ENCODE assay signal across 3 cellular contexts in the genomic region with DNA sequence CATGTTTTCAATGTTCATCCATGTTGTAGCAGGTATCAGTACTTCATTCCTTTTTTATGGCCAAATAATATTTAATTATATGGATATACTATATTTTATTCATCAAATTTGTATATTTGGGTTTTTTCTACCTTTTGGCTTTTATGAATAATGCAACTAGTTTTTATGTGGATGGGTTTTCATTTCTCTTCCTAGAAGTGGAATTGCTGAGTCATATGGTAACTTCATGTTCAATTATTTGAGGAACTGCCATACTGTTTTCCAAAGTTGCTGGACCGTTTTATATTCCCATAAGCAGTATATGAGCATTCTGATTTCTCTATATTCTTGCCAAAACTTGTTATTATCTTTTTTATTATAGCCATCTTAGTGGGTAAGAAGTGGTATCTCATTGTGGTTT.
TF ChIP-seq lines count a peak whose summit lies in the region.

No MANE protein-coding gene starts in this region.

TF ChIP-seq in A549, 52 proteins besides CTCF, POLR2A, EP300 and RAD21:
- 0 out of 2 replicates have a peak, but pooled peaks have one; percentile 22 for TF ChIP-seq NFE2L2 (conservative IDR thresholded peaks at IDR 0.05; ENCODE audit: low read length)
- no peak for TF ChIP-seq NPAS2 (CRISPR knock-in tag; IDR thresholded peaks at IDR 0.05; ENCODE audit: borderline replicate concordance)
- TF ChIP-seq MAFK (IDR thresholded peaks at IDR 0.05; ENCODE audit: partially characterized antibody) = peak; percentile 12

TF ChIP-seq in IMR-90, 13 proteins besides CTCF, POLR2A, EP300 and RAD21:
- TF ChIP-seq NFE2L2 (IDR thresholded peaks at IDR 0.05; ENCODE audit: low read depth, low read length) = peak; percentile 56; the same call in 1 of the 2 replicates
- TF ChIP-seq CHD1 (IDR thresholded peaks at IDR 0.05; ENCODE audit: low read depth, low read length) = no peak

TF ChIP-seq in K562, 482 proteins besides CTCF, POLR2A, EP300 and RAD21:
- TF ChIP-seq NFYB (IDR thresholded peaks at IDR 0.05; ENCODE audit: extremely low read depth, insufficient read length) (no peak), C11orf30 (IDR thresholded peaks at IDR 0.05; ENCODE audit: low read depth) (peak; percentile 20), ETV6 (IDR thresholded peaks at IDR 0.05; ENCODE audit: borderline replicate concordance in 1 of 2, low read depth in 2 of 2, low read length in 1 of 2) (no peak), ETV6 (CRISPR knock-in tag; IDR thresholded peaks at IDR 0.05; ENCODE audit: borderline replicate concordance) (no peak), KAT7 (CRISPR knock-in tag; IDR thresholded peaks at IDR 0.05; ENCODE audit: borderline replicate concordance) (no peak), LCOR (CRISPR knock-in tag; IDR thresholded peaks at IDR 0.05) (no peak), RBM25 (IDR thresholded peaks at IDR 0.05; ENCODE audit: low read depth, low read length, severe bottlenecking) (no peak), MAFF (IDR thresholded peaks at IDR 0.05; ENCODE audit: low read length) (peak; percentile 27; the same call in 1 of the 2 replicates), ZNF121 (CRISPR knock-in tag; conservative IDR thresholded peaks at IDR 0.05) (no peak), MAFG (tag; conservative IDR thresholded peaks at IDR 0.05) (peak; percentile 61), CBX2 (IDR thresholded peaks at IDR 0.05; ENCODE audit: insufficient read depth, low read length, poor library complexity, severe bottlenecking) (no peak), NFE2 (IDR thresholded peaks at IDR 0.05; ENCODE audit: low read depth) (0 out of 2 replicates have a peak, but pooled peaks have one; percentile 26), FOXJ2 (tag; IDR thresholded peaks at IDR 0.05) (no peak), PTBP1 (IDR thresholded peaks at IDR 0.05; ENCODE audit: low read depth, low read length) (no peak), ADNP (tag; IDR thresholded peaks at IDR 0.05) (no peak), SP1 (CRISPR knock-in tag; IDR thresholded peaks at IDR 0.05) (no peak), ZNF239 (CRISPR knock-in tag; IDR thresholded peaks at IDR 0.05) (no peak), ZNF830 (CRISPR knock-in tag; IDR thresholded peaks at IDR 0.05) (no peak), HDAC3 (IDR thresholded peaks at IDR 0.05; ENCODE audit: borderline replicate concordance, partially characterized antibody) (no peak), ZNF316 (IDR thresholded peaks at IDR 0.05) (peak; percentile 24), JUND (IDR thresholded peaks at IDR 0.05; ENCODE audit: borderline replicate concordance, low read depth, low read length) (no peak), JUND (tag; IDR thresholded peaks at IDR 0.05; ENCODE audit: borderline replicate concordance, low read depth, low read length) (no peak), DACH1 (IDR thresholded peaks at IDR 0.05; ENCODE audit: partially characterized antibody) (no peak), MAFK (IDR thresholded peaks at IDR 0.05; ENCODE audit: low read length) (no peak; the same call in 1 of the 2 replicates), NFE2L1 (tag; IDR thresholded peaks at IDR 0.05; ENCODE audit: borderline replicate concordance, low read depth) (peak; percentile 17; the same call in 1 of the 2 replicates)
- TF ChIP-seq, protein P1, sequence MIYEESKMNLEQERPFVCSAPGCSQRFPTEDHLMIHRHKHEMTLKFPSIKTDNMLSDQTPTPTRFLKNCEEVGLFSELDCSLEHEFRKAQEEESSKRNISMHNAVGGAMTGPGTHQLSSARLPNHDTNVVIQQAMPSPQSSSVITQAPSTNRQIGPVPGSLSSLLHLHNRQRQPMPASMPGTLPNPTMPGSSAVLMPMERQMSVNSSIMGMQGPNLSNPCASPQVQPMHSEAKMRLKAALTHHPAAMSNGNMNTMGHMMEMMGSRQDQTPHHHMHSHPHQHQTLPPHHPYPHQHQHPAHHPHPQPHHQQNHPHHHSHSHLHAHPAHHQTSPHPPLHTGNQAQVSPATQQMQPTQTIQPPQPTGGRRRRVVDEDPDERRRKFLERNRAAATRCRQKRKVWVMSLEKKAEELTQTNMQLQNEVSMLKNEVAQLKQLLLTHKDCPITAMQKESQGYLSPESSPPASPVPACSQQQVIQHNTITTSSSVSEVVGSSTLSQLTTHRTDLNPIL (CRISPR knock-in tag; IDR thresholded peaks at IDR 0.05) = no peak
- TF ChIP-seq, protein P2, sequence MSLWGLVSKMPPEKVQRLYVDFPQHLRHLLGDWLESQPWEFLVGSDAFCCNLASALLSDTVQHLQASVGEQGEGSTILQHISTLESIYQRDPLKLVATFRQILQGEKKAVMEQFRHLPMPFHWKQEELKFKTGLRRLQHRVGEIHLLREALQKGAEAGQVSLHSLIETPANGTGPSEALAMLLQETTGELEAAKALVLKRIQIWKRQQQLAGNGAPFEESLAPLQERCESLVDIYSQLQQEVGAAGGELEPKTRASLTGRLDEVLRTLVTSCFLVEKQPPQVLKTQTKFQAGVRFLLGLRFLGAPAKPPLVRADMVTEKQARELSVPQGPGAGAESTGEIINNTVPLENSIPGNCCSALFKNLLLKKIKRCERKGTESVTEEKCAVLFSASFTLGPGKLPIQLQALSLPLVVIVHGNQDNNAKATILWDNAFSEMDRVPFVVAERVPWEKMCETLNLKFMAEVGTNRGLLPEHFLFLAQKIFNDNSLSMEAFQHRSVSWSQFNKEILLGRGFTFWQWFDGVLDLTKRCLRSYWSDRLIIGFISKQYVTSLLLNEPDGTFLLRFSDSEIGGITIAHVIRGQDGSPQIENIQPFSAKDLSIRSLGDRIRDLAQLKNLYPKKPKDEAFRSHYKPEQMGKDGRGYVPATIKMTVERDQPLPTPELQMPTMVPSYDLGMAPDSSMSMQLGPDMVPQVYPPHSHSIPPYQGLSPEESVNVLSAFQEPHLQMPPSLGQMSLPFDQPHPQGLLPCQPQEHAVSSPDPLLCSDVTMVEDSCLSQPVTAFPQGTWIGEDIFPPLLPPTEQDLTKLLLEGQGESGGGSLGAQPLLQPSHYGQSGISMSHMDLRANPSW (CRISPR knock-in tag; IDR thresholded peaks at IDR 0.05) = no peak
- TF ChIP-seq, protein P3, sequence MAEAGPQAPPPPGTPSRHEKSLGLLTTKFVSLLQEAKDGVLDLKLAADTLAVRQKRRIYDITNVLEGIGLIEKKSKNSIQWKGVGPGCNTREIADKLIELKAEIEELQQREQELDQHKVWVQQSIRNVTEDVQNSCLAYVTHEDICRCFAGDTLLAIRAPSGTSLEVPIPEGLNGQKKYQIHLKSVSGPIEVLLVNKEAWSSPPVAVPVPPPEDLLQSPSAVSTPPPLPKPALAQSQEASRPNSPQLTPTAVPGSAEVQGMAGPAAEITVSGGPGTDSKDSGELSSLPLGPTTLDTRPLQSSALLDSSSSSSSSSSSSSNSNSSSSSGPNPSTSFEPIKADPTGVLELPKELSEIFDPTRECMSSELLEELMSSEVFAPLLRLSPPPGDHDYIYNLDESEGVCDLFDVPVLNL (CRISPR knock-in tag; IDR thresholded peaks at IDR 0.05; ENCODE audit: low read depth) = no peak
- TF ChIP-seq, protein P4, sequence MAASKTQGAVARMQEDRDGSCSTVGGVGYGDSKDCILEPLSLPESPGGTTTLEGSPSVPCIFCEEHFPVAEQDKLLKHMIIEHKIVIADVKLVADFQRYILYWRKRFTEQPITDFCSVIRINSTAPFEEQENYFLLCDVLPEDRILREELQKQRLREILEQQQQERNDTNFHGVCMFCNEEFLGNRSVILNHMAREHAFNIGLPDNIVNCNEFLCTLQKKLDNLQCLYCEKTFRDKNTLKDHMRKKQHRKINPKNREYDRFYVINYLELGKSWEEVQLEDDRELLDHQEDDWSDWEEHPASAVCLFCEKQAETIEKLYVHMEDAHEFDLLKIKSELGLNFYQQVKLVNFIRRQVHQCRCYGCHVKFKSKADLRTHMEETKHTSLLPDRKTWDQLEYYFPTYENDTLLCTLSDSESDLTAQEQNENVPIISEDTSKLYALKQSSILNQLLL (CRISPR knock-in tag; IDR thresholded peaks at IDR 0.05; ENCODE audit: borderline replicate concordance) = no peak
- TF ChIP-seq, protein P5, sequence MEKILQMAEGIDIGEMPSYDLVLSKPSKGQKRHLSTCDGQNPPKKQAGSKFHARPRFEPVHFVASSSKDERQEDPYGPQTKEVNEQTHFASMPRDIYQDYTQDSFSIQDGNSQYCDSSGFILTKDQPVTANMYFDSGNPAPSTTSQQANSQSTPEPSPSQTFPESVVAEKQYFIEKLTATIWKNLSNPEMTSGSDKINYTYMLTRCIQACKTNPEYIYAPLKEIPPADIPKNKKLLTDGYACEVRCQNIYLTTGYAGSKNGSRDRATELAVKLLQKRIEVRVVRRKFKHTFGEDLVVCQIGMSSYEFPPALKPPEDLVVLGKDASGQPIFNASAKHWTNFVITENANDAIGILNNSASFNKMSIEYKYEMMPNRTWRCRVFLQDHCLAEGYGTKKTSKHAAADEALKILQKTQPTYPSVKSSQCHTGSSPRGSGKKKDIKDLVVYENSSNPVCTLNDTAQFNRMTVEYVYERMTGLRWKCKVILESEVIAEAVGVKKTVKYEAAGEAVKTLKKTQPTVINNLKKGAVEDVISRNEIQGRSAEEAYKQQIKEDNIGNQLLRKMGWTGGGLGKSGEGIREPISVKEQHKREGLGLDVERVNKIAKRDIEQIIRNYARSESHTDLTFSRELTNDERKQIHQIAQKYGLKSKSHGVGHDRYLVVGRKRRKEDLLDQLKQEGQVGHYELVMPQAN (IDR thresholded peaks at IDR 0.05; ENCODE audit: borderline replicate concordance) = no peak
- TF ChIP-seq, protein P6, sequence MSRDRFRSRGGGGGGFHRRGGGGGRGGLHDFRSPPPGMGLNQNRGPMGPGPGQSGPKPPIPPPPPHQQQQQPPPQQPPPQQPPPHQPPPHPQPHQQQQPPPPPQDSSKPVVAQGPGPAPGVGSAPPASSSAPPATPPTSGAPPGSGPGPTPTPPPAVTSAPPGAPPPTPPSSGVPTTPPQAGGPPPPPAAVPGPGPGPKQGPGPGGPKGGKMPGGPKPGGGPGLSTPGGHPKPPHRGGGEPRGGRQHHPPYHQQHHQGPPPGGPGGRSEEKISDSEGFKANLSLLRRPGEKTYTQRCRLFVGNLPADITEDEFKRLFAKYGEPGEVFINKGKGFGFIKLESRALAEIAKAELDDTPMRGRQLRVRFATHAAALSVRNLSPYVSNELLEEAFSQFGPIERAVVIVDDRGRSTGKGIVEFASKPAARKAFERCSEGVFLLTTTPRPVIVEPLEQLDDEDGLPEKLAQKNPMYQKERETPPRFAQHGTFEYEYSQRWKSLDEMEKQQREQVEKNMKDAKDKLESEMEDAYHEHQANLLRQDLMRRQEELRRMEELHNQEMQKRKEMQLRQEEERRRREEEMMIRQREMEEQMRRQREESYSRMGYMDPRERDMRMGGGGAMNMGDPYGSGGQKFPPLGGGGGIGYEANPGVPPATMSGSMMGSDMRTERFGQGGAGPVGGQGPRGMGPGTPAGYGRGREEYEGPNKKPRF (IDR thresholded peaks at IDR 0.05; ENCODE audit: low read depth, low read length) = no peak
TF ChIP-seq in K562: peak in this region for 6.
